ENCODE assay signal across 3 cellular contexts in the genomic region with DNA sequence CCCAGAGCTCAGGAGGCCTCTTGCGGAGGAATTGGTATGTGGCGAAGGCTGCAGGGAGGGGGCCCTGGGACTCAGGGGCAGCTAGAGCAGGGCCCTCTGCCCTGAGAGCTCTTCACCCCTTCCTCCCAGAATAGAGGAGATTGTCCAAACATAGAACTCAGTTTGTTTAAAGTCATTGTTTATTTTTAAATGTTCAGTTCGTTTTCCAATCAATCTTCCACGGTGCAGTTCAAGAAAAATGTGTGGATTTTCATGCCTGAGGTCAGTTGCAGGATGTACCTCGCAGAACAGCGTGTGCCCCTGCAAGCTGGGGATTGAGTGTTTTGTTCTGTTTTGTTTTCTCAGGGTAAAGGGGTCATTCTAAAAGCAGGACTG.
TF ChIP-seq lines count a peak whose summit lies in the region.

No MANE protein-coding gene starts in this region.

TF ChIP-seq in GM12891, 5 proteins besides CTCF, POLR2A, EP300 and RAD21:
- TF ChIP-seq TAF1 (IDR thresholded peaks at IDR 0.05; ENCODE audit: low read depth, low read length) (no peak), POU2F2 (IDR thresholded peaks at IDR 0.05; ENCODE audit: low read depth, low read length) (0 out of 2 replicates have a peak, but pooled peaks have one; percentile 21)

TF ChIP-seq in GM12878, 131 proteins besides CTCF, POLR2A, EP300 and RAD21:
- TF ChIP-seq E4F1 (IDR thresholded peaks at IDR 0.05; ENCODE audit: borderline replicate concordance, partially characterized antibody) (no peak), TARDBP (IDR thresholded peaks at IDR 0.05; ENCODE audit: borderline replicate concordance) (no peak), ZBED1 (IDR thresholded peaks at IDR 0.05; ENCODE audit: borderline replicate concordance) (no peak), HCFC1 (IDR thresholded peaks at IDR 0.05; ENCODE audit: low read length) (no peak), NFXL1 (IDR thresholded peaks at IDR 0.05; ENCODE audit: borderline replicate concordance) (no peak), SIN3A (IDR thresholded peaks at IDR 0.05; ENCODE audit: low read depth, low read length) (no peak), ZNF24 (IDR thresholded peaks at IDR 0.05) (no peak)

TF ChIP-seq in liver, 16 proteins besides CTCF, POLR2A, EP300 and RAD21:
- TF ChIP-seq RXRA (IDR thresholded peaks at IDR 0.05), result peak in 1 of 2 donors; percentile 36
- TF ChIP-seq SP1 (IDR thresholded peaks at IDR 0.05), result peak; percentile 31
- TF ChIP-seq, protein P1, sequence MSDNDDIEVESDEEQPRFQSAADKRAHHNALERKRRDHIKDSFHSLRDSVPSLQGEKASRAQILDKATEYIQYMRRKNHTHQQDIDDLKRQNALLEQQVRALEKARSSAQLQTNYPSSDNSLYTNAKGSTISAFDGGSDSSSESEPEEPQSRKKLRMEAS (IDR thresholded peaks at IDR 0.05), result no peak
